In the genomic region with DNA sequence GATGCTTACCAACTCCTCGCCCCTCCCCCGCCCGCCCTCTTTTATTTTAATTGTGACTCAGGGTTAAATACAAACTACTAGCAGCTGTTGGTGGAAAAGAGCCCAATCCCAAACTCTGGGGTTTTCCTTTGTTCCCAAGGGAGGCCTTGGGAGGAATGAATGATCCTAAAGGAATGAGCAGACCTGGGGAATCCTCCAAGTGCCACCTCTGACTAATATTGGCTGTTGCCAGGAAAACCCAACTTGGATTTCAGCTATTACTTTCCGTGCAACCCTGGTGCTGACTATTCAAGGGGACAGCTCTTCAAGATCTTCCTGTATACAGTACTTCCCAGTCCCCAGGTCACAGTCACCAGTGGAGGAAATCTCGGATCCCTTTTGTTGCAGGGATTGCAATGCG, we compare ENCODE assay signal across 9 cellular contexts. TPM values are rescaled to one million over a fixed set of nuclear protein-coding genes. Genes with fewer than 3 reads are reported as not detected.
DNase-seq lines count a peak whose midpoint lies in the region; ATAC-seq and TF ChIP-seq lines count a peak whose summit lies in the region.
"Had no signal": no experiment of that assay in that cellular context is flagged by ENCODE, and none has a peak within 500 bp of the region (broad histone marks: within the 10 kb centered on the region; RNA-seq: fewer than 3 reads in every experiment).

No MANE protein-coding gene starts in this region.

- H3K36me3 ChIP-seq in CD4-positive, alpha-beta memory T cell (ENCODE audit: insufficient read depth, low read length): no peaks in the 10 kb centered on the region

- intact Hi-C loops in CD4-positive, alpha-beta memory T cell (cut with micrococcal nuclease): loop anchor here (1.0 to 10.0 kb wide), 5 partner anchors 22 to 536 kb away; a partner anchor contains a TSS

- CTCF ChIA-PET in CD4-positive, alpha-beta memory T cell (lab: Charles Lee; ENCODE audit: partially characterized antibody): interaction anchor here (0.5 to 13.8 kb wide), 8 partner anchors 8 to 124 kb away, joined by 3 to 340 read pairs (median 3); no protein-coding TSS in a partner anchor

- H3K9me3 ChIP-seq in CD4-positive, alpha-beta memory T cell (ENCODE audit: control insufficient read depth in 1 of 2, low read length in 2 of 2): no peaks in the 10 kb centered on the region

- no peak for TF ChIP-seq CTCF in chondrocyte (IDR thresholded peaks at IDR 0.05)

- no peak overlapping the region for H3K4me3 ChIP-seq in CD4-positive, alpha-beta memory T cell (ENCODE audit: low read length in 2 of 2)

- no peak for ATAC-seq in natural killer cell treated with Interleukin-12 subunit alpha and Interleukin-12 subunit beta and Interleukin-15 and Interleukin-18, amount 100 ng/mL, for 72 hours
- ATAC-seq in GM18858 (IDR thresholded peaks at IDR 0.05; ENCODE audit: unreplicated experiment) (no peak), GM21825 (IDR thresholded peaks at IDR 0.05; ENCODE audit: unreplicated experiment) (no peak)

- H3K4me1 ChIP-seq in CD4-positive, alpha-beta memory T cell (ENCODE audit: insufficient read depth, low read length): peaks cover 44% of the 10 kb centered on the region

- H3K27me3 Mint-ChIP-seq in CD4-positive, alpha-beta memory T cell: no peaks in the 10 kb centered on the region
- no peaks in the 10 kb centered on the region for H3K27me3 Mint-ChIP-seq in chondrocyte (ENCODE audit: low read depth)
- peaks cover 0 to 5% of the 10 kb centered on the region in 2 donors for H3K27me3 Mint-ChIP-seq in natural killer cell treated with Interleukin-12 subunit alpha and Interleukin-12 subunit beta and Interleukin-15 and Interleukin-18, amount 100 ng/mL, for 72 hours

- H3K27ac Mint-ChIP-seq in CD4-positive, alpha-beta memory T cell: peak overlapping the region; percentile 68 to 98 (median 94)
- H3K27ac Mint-ChIP-seq in chondrocyte (ENCODE audit: unreplicated experiment): peak overlapping the region; percentile 97
- peak overlapping the region; percentile 45 to 46 for H3K27ac Mint-ChIP-seq in natural killer cell treated with Interleukin-12 subunit alpha and Interleukin-12 subunit beta and Interleukin-15 and Interleukin-18, amount 100 ng/mL, for 72 hours

- POLR2A ChIA-PET in CD4-positive, alpha-beta memory T cell (lab: Charles Lee; ENCODE audit: partially characterized antibody): interaction anchor here (1.0 to 4.3 kb wide), 5 partner anchors 27 to 90 kb away, joined by 5 to 30 read pairs (median 20); no protein-coding TSS in a partner anchor

- peak overlapping the region; percentile 8 to 83 (median 62) for H3K4me3 Mint-ChIP-seq in CD4-positive, alpha-beta memory T cell
- H3K4me3 Mint-ChIP-seq in chondrocyte (ENCODE audit: unreplicated experiment): peak overlapping the region; percentile 19
- peak overlapping the region; percentile 74 for H3K4me3 Mint-ChIP-seq in natural killer cell treated with Interleukin-12 subunit alpha and Interleukin-12 subunit beta and Interleukin-15 and Interleukin-18, amount 100 ng/mL, for 72 hours

- peaks cover 29 to 50% (median 35%) of the 10 kb centered on the region in 4 donors for H3K4me1 Mint-ChIP-seq in CD4-positive, alpha-beta memory T cell
- H3K4me1 Mint-ChIP-seq in chondrocyte (ENCODE audit: low read depth): peaks cover 46% of the 10 kb centered on the region
- H3K4me1 Mint-ChIP-seq in natural killer cell treated with Interleukin-12 subunit alpha and Interleukin-12 subunit beta and Interleukin-15 and Interleukin-18, amount 100 ng/mL, for 72 hours (ENCODE audit: low read depth in 2 of 2): peaks cover 33 to 38% of the 10 kb centered on the region in 2 donors

- H3K27ac ChIP-seq in CD4-positive, alpha-beta memory T cell (ENCODE audit: low read depth, low read length): peak overlapping the region; percentile 46

- H3K9me3 Mint-ChIP-seq in CD4-positive, alpha-beta memory T cell: no peaks in the 10 kb centered on the region
- no peaks in the 10 kb centered on the region for H3K9me3 Mint-ChIP-seq in chondrocyte (ENCODE audit: low read depth)
- H3K9me3 Mint-ChIP-seq in natural killer cell treated with Interleukin-12 subunit alpha and Interleukin-12 subunit beta and Interleukin-15 and Interleukin-18, amount 100 ng/mL, for 72 hours: no peaks in the 10 kb centered on the region

- H3K36me3 Mint-ChIP-seq in CD4-positive, alpha-beta memory T cell: peaks cover 0 to 11% of the 10 kb centered on the region in 2 donors
- no peaks in the 10 kb centered on the region for H3K36me3 Mint-ChIP-seq in chondrocyte (ENCODE audit: low read depth)
- H3K36me3 Mint-ChIP-seq in natural killer cell treated with Interleukin-12 subunit alpha and Interleukin-12 subunit beta and Interleukin-15 and Interleukin-18, amount 100 ng/mL, for 72 hours: no peaks in the 10 kb centered on the region

- H3K27me3 ChIP-seq in CD4-positive, alpha-beta memory T cell (ENCODE audit: insufficient read depth, low read length): no peaks in the 10 kb centered on the region

- DNase-seq in CD4-positive, alpha-beta memory T cell: no peak
- DNase-seq in LHCN-M2 (ENCODE audit: low read depth): peak; percentile 100
- DNase-seq in chondrocyte (ENCODE audit: low spot score): no peak
- DNase-seq in natural killer cell treated with Interleukin-12 subunit alpha and Interleukin-12 subunit beta and Interleukin-15 and Interleukin-18, amount 100 ng/mL, for 72 hours (ENCODE audit: low spot score): no peak
- DNase-seq in central memory CD4-positive, alpha-beta T cell: no peak
- DNase-seq in amygdala (lab: John Stamatoyannopoulos, UW): no peak
- DNase-seq: kidney had no signal

RNA-seq across cellular contexts. Expression of a gene that starts 1.3 kb away (rescaled TPM):
- total RNA-seq in CD4-positive, alpha-beta memory T cell: 100 to 1,000 TPM; 218 to 231 TPM
- polyA plus RNA-seq in CD4-positive, alpha-beta memory T cell: 1,000 to 10,000 TPM in 1 of 2 donors, 100 to 1,000 TPM in 1; 855 to 1,427 TPM
- total RNA-seq in LHCN-M2 (2014; rRNA removed) (81.9 and 115 TPM in 2 replicates), chondrocyte (454 to 578 TPM (median 560 TPM) in 3 replicates)
- 916 TPM for polyA plus RNA-seq in LHCN-M2 (2012)
- total RNA-seq in natural killer cell treated with Interleukin-12 subunit alpha and Interleukin-12 subunit beta and Interleukin-15 and Interleukin-18, amount 100 ng/mL, for 72 hours: 100 to 1,000 TPM; 152 to 263 TPM

RNA-seq across cellular contexts. Expression of a gene that starts 41.8 kb away (rescaled TPM):
- 100 to 1,000 TPM; 239 to 247 TPM for total RNA-seq in CD4-positive, alpha-beta memory T cell
- 1,000 to 10,000 TPM in 1 of 2 donors, 100 to 1,000 TPM in 1; 610 to 1,204 TPM for polyA plus RNA-seq in CD4-positive, alpha-beta memory T cell
- 388 and 454 TPM in 2 replicates for total RNA-seq in LHCN-M2 (2014; rRNA removed)
- 2,051 TPM for polyA plus RNA-seq in LHCN-M2 (2012)
- 546 to 749 TPM (median 741 TPM) in 3 replicates for total RNA-seq in chondrocyte
- 100 to 1,000 TPM; 113 to 239 TPM for total RNA-seq in natural killer cell treated with Interleukin-12 subunit alpha and Interleukin-12 subunit beta and Interleukin-15 and Interleukin-18, amount 100 ng/mL, for 72 hours

Comparison
In these comparisons a context has a peak if more than half of its experiments do, and no peak if none do; other contexts are left out.
1. H3K27ac Mint-ChIP-seq: peak in every context shown above with its lines; median percentile 97 in chondrocyte; 94 in CD4-positive, alpha-beta memory T cell; 46 in natural killer cell treated with Interleukin-12 subunit alpha and Interleukin-12 subunit beta and Interleukin-15 and Interleukin-18, amount 100 ng/mL, for 72 hours.
2. H3K4me3 Mint-ChIP-seq: peak in every context shown above with its lines; median percentile 74 in natural killer cell treated with Interleukin-12 subunit alpha and Interleukin-12 subunit beta and Interleukin-15 and Interleukin-18, amount 100 ng/mL, for 72 hours; 62 in CD4-positive, alpha-beta memory T cell; 19 in chondrocyte.